In the genomic region with DNA sequence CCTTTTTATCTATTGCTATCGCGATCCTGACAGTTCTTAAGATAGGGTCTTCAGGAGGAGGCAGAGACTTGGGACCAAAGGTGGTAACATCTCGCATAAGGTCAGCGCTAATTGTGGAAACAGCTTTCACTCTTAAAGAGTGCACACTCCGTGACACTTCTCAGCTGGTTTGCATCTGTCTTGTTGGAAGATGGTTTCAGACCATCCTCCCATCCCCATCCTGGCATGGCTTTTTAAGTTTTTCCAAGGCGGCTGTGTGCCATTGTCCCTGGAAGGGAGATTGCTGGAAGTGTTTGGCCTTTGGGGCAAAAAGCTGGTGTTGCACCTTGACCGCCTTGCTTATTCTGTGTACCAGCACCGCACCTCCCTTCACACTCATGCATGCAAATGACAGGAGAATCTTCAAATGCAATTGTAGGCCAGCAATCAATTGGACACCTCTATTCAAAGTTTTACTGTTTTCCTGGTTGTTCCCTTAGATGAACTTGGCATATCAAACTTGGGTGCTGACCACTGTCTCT, we compare ENCODE assay signal across 8 cellular contexts. TPM values are rescaled to one million over a fixed set of nuclear protein-coding genes. Genes with fewer than 3 reads are reported as not detected.
A peak's percentile ranks its signal among the peaks of the same experiment; 100 is the strongest.
DNase-seq lines count a peak whose midpoint lies in the region; ATAC-seq and TF ChIP-seq lines count a peak whose summit lies in the region.

No MANE protein-coding gene starts in this region.

- peaks cover 30% of the 10 kb centered on the region for H3K4me1 ChIP-seq in skeletal muscle satellite cell (ENCODE audit: control insufficient read depth, insufficient read depth, low read length)

- H3K4me2 ChIP-seq in SU-DHL-6 (ENCODE audit: low read depth, low read length, poor library complexity, severe bottlenecking), result peak overlapping the region; percentile 78
- H3K4me2 ChIP-seq in skeletal muscle satellite cell (ENCODE audit: low read length), result peak overlapping the region; percentile 88

- no peak for TF ChIP-seq CTCF in SU-DHL-6 (IDR thresholded peaks at IDR 0.05; ENCODE audit: insufficient read depth, low read length, poor library complexity, severe bottlenecking)
- no peak for TF ChIP-seq CTCF in glutamatergic neuron (IDR thresholded peaks at IDR 0.05; ENCODE audit: partially characterized antibody, unreplicated experiment)
- TF ChIP-seq CTCF in GM10248 (IDR thresholded peaks at IDR 0.05; ENCODE audit: control extremely low read depth, extremely low read depth, low read depth, missing control alignments), result no peak

- no peaks in the 10 kb centered on the region for H3K79me2 ChIP-seq in SU-DHL-6 (ENCODE audit: insufficient read depth, low read length)

- H3K27me3 Mint-ChIP-seq in glutamatergic neuron (ENCODE audit: unreplicated experiment), result peaks cover 7% of the 10 kb centered on the region

- H3K9me3 ChIP-seq in SU-DHL-6 (ENCODE audit: insufficient read depth, low read length) (no peaks in the 10 kb centered on the region), skeletal muscle satellite cell (replicated peaks; ENCODE audit: low read length) (no peaks in the 10 kb centered on the region)

- peak overlapping the region; percentile 64 for H3K9ac ChIP-seq in SU-DHL-6 (ENCODE audit: low read length)
- peak overlapping the region; percentile 81 for H3K9ac ChIP-seq in skeletal muscle satellite cell (ENCODE audit: low read depth, low read length)

- no peaks in the 10 kb centered on the region for H3K36me3 Mint-ChIP-seq in glutamatergic neuron (ENCODE audit: unreplicated experiment)

- H3K36me3 ChIP-seq in H7 (replicated peaks; ENCODE audit: control insufficient read depth, insufficient read depth, low read length), result no peaks in the 10 kb centered on the region
- no peaks in the 10 kb centered on the region for H3K36me3 ChIP-seq in SU-DHL-6 (ENCODE audit: low read length)
- no peaks in the 10 kb centered on the region for H3K36me3 ChIP-seq in skeletal muscle satellite cell (ENCODE audit: insufficient read depth, low read length)

- no peaks in the 10 kb centered on the region for H3K9me2 ChIP-seq in SU-DHL-6 (replicated peaks; ENCODE audit: insufficient read depth, low read length)

- CTCF ChIA-PET in GM10248 (lab: Yijun Ruan, JAX), result interaction anchor here (0.6 to 14.6 kb wide), 11 partner anchors 12 to 139 kb away, joined by 3 to 282 read pairs (median 4); no protein-coding TSS in a partner anchor

- peaks cover 3% of the 10 kb centered on the region for H3K27me3 ChIP-seq in H7 (ENCODE audit: control insufficient read depth, insufficient read depth, low read length)
- H3K27me3 ChIP-seq in SU-DHL-6 (ENCODE audit: low read length), result no peaks in the 10 kb centered on the region
- H3K27me3 ChIP-seq in skeletal muscle satellite cell (ENCODE audit: control insufficient read depth, insufficient read depth, low read length), result no peaks in the 10 kb centered on the region

- no peaks in the 10 kb centered on the region; the same call in 1 of the 2 replicates for H4K20me1 ChIP-seq in SU-DHL-6 (ENCODE audit: low read depth, low read length)

- H3K4me3 ChIP-seq in H7 (ENCODE audit: insufficient read depth, low read depth, low read length) (peak overlapping the region; percentile 73), SU-DHL-6 (ENCODE audit: insufficient read depth, low read length, poor library complexity, severe bottlenecking) (peak overlapping the region; percentile 59), skeletal muscle satellite cell (ENCODE audit: low read length) (peak overlapping the region; percentile 83)

- POLR2A ChIA-PET in GM10248 (lab: Yijun Ruan, JAX), result no interaction called here

- DNase-seq in H7 (no peak), glutamatergic neuron (no peak), GM10248 (ENCODE audit: extremely low spot score) (no peak), AML-193 (lab: John Stamatoyannopoulos, UW) (no peak)

- H3K4me3 Mint-ChIP-seq in glutamatergic neuron (ENCODE audit: unreplicated experiment), result peak overlapping the region; percentile 86

- H3K27ac ChIP-seq in SU-DHL-6 (ENCODE audit: low read depth, low read length), result no peak overlapping the region

- peaks cover 21% of the 10 kb centered on the region for H3K4me1 Mint-ChIP-seq in glutamatergic neuron (ENCODE audit: low read depth, unreplicated experiment)

- peaks cover 7% of the 10 kb centered on the region; the same call in 1 of the 2 replicates for H3F3A ChIP-seq in SU-DHL-6 (ENCODE audit: insufficient read depth)

- H3K9me3 Mint-ChIP-seq in glutamatergic neuron (ENCODE audit: unreplicated experiment), result peaks cover 4% of the 10 kb centered on the region

- ATAC-seq in esophagus mucosa, result no peak
- ATAC-seq in HG03135 (IDR thresholded peaks at IDR 0.05; ENCODE audit: unreplicated experiment), result no peak

- H3K27ac Mint-ChIP-seq in glutamatergic neuron (ENCODE audit: unreplicated experiment), result peak overlapping the region; percentile 48

- H2AFZ ChIP-seq in SU-DHL-6 (ENCODE audit: low read depth, low read length, severe bottlenecking), result no peak overlapping the region

RNA-seq across cellular contexts. Expression of a gene that starts 1.5 kb away (rescaled TPM):
- total RNA-seq in H7 (2014; rRNA removed; shearing (Covaris generic)), result 18.3 and 25.7 TPM in 2 replicates
- total RNA-seq in glutamatergic neuron (ENCODE audit: unreplicated experiment), result 33.3 TPM
- total RNA-seq in skeletal muscle satellite cell (2012; rRNA removed), result 8.7 and 9.4 TPM in 2 replicates
- 11.9 TPM for total RNA-seq in esophagus mucosa

RNA-seq across cellular contexts. Expression of a gene that starts 9.4 kb away (rescaled TPM):
- 0.04 and 0.07 TPM in 2 replicates for total RNA-seq in H7 (2014; rRNA removed; shearing (Covaris generic))
- total RNA-seq in glutamatergic neuron (ENCODE audit: unreplicated experiment), result 0.07 TPM
- not detected in 2 replicates for total RNA-seq in skeletal muscle satellite cell (2012; rRNA removed)
- total RNA-seq in esophagus mucosa, result not detected

RNA-seq across cellular contexts. Expression of a gene that starts 56.2 kb away (rescaled TPM):
- 81.3 and 99.2 TPM in 2 replicates for total RNA-seq in H7 (2014; rRNA removed; shearing (Covaris generic))
- total RNA-seq in glutamatergic neuron (ENCODE audit: unreplicated experiment) (34.0 TPM), esophagus mucosa (27.1 TPM)
- 29.3 and 37.5 TPM in 2 replicates for total RNA-seq in skeletal muscle satellite cell (2012; rRNA removed)
